In the genomic region with DNA sequence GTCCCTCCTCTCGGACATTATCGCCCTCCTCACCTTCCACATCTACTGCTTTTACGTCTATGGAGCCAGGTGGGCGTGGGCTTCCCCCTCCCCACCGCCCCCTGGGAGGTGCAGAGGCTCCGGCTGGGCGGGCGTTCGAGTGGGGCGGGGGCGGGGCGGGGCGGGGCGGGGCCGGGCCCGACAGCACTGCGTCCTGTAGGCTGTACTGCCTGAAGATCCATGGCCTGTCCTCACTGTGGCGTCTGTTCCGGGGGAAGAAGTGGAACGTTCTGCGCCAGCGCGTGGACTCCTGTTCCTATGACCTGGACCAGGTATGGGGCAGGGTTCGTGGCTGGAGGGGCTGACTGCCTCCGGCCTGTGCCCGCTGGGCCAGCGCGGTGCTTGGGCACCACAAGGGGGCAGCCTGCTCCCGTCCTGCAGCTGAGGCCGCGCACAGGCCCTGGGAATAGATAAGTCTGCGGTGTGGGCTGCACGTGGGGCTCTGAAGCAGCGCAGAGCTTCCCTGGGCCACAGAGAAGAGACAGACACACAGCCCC, we compare ENCODE assay signal across 8 cellular contexts. TPM values are rescaled to one million over a fixed set of nuclear protein-coding genes. Genes with fewer than 3 reads are reported as not detected.
DNase-seq lines count a peak whose midpoint lies in the region; ATAC-seq and TF ChIP-seq lines count a peak whose summit lies in the region.

No MANE protein-coding gene starts in this region.

- no peak for ATAC-seq in HG02884 (IDR thresholded peaks at IDR 0.05; ENCODE audit: unreplicated experiment)

- no peak overlapping the region for H3K4me3 Mint-ChIP-seq in osteocyte (ENCODE audit: unreplicated experiment)

- H3K27ac Mint-ChIP-seq in osteocyte (ENCODE audit: unreplicated experiment): no peak overlapping the region

- peaks cover 5% of the 10 kb centered on the region for H3K4me1 Mint-ChIP-seq in osteocyte (ENCODE audit: unreplicated experiment)

- H3K4me3 ChIP-seq in fibroblast of the aortic adventitia (ENCODE audit: low read depth, low read length): no peak overlapping the region
- H3K4me3 ChIP-seq in uterus: no peak overlapping the region

- no peaks in the 10 kb centered on the region for H3K9me3 Mint-ChIP-seq in osteocyte (ENCODE audit: unreplicated experiment)

- no peaks in the 10 kb centered on the region for H3K4me1 ChIP-seq in uterus

- intact Hi-C loops in uterus (cut with DNase I; ENCODE audit: low total_unique reads): loop anchor here (10.0 kb wide), 1 partner anchor 86 kb away; a partner anchor contains a TSS

- peak; percentile 88 for TF ChIP-seq CTCF in fibroblast of the aortic adventitia (IDR thresholded peaks at IDR 0.05; ENCODE audit: insufficient read depth, low read length)
- TF ChIP-seq CTCF in osteocyte (IDR thresholded peaks at IDR 0.05): peak; percentile 64
- peak; percentile 49 to 81 (median 74) for TF ChIP-seq CTCF in uterus (IDR thresholded peaks at IDR 0.05)

- H3K27me3 ChIP-seq in uterus: no peaks in the 10 kb centered on the region

- DNase-seq in NCI-H146 (lab: John Stamatoyannopoulos, UW) (peak; percentile 26), NCI-H146 treated with DMSO at 0.1 percent for 48 hours (lab: John Stamatoyannopoulos, UW; ENCODE audit: unreplicated experiment) (no peak), NOMO-1 (lab: John Stamatoyannopoulos, UW; ENCODE audit: unreplicated experiment in 2 of 2) (peak; percentile 67 to 88), fibroblast of the aortic adventitia (ENCODE audit: low read depth) (peak; percentile 72), osteocyte (ENCODE audit: extremely low spot score, unreplicated experiment) (no peak), uterus (peak in 1 of 2 donors; percentile 64)
- DNase-seq in activated T-cell treated with anti-CD3 and anti-CD28 coated beads, Interleukin-2, amount 50 U/mL, for 1 hour: peak; percentile 67

- peaks cover 2% of the 10 kb centered on the region for H3K36me3 Mint-ChIP-seq in osteocyte (ENCODE audit: unreplicated experiment)

- no peaks in the 10 kb centered on the region for H3K9me3 ChIP-seq in uterus

- H3K36me3 ChIP-seq in uterus: no peaks in the 10 kb centered on the region

- no peaks in the 10 kb centered on the region for H3K27me3 Mint-ChIP-seq in osteocyte (ENCODE audit: unreplicated experiment)

- H3K27ac ChIP-seq in uterus: no peak overlapping the region

- TF ChIP-seq POLR2A in uterus (IDR thresholded peaks at IDR 0.05): no peak

RNA-seq across cellular contexts. Expression of a gene that starts 9.2 kb away (rescaled TPM):
- total RNA-seq in fibroblast of the aortic adventitia (ENCODE audit: low replicate concordance) (20.7 and 29.1 TPM in 2 replicates), osteocyte (62.0 and 63.6 TPM in 2 replicates), uterus (10 to 100 TPM in 3 of 4 donors, 1 to 10 TPM in 1; 10.0 to 56.9 (median 30.7) TPM)

RNA-seq across cellular contexts. Expression of a gene that starts 10.9 kb away (rescaled TPM):
- total RNA-seq in fibroblast of the aortic adventitia (ENCODE audit: low replicate concordance) (12.0 and 14.6 TPM in 2 replicates), osteocyte (17.1 and 20.0 TPM in 2 replicates), uterus (10 to 100 TPM in 2 of 4 donors, 1 to 10 TPM in 1, under 1 TPM in 1; 0.59 to 25.4 (median 14.3) TPM)

RNA-seq across cellular contexts. Expression of a gene that starts 12.1 kb away (rescaled TPM):
- total RNA-seq in fibroblast of the aortic adventitia (ENCODE audit: low replicate concordance): 2.0 and 2.5 TPM in 2 replicates
- total RNA-seq in osteocyte: 0.57 and 1.7 TPM in 2 replicates
- total RNA-seq in uterus: 1 to 10 TPM; 1.2 to 7.5 (median 1.5) TPM

RNA-seq across cellular contexts. Expression of a gene that starts 18.7 kb away (rescaled TPM):
- total RNA-seq in fibroblast of the aortic adventitia (ENCODE audit: low replicate concordance) (not detected in 2 replicates), osteocyte (not detected in 2 replicates), uterus (not detected)

RNA-seq across cellular contexts. Expression of a gene that starts 51.4 kb away (rescaled TPM):
- total RNA-seq in fibroblast of the aortic adventitia (ENCODE audit: low replicate concordance) (31.6 and 43.9 TPM in 2 replicates), osteocyte (38.3 and 39.9 TPM in 2 replicates), uterus (10 to 100 TPM in 3 of 4 donors, 1 to 10 TPM in 1; 7.9 to 37.3 (median 19.3) TPM)

Comparison
In these comparisons a context has a peak if more than half of its experiments do, and no peak if none do; other contexts are left out.
1. DNase-seq: peak in NCI-H146 (single experiment), NOMO-1 (2 of 2), activated T-cell treated with anti-CD3 and anti-CD28 coated beads, Interleukin-2, amount 50 U/mL, for 1 hour (single experiment) and fibroblast of the aortic adventitia (single experiment); none in NCI-H146 treated with DMSO at 0.1 percent for 48 hours (single experiment) and osteocyte (single experiment).
2. Peak in every context shown above with its lines, with median percentiles within 50 percentile points of each other: CTCF ChIP-seq.